In genomic region chr7:34849966-34850365, GRCh38 we compare ENCODE assay signal across 25 cellular contexts.
"Had no signal": no experiment of that assay in that cellular context is flagged by ENCODE, and none has a peak within 500 bp of the region (broad histone marks: within the 10 kb centered on the region; RNA-seq: fewer than 3 reads in every experiment).

No MANE protein-coding gene starts in this region.

- H3K4me3 ChIP-seq: colonic mucosa, gastrocnemius medialis, heart left ventricle had no signal

- H3K4me1 ChIP-seq: colonic mucosa, gastrocnemius medialis, heart left ventricle had no signal

- H3K27ac ChIP-seq: brain microvascular endothelial cell, colonic mucosa, epithelial cell of prostate, foreskin keratinocyte, gastrocnemius medialis, heart left ventricle, WERI-Rb-1 had no signal

- H3K36me3 ChIP-seq: brain microvascular endothelial cell, colonic mucosa, gastrocnemius medialis, heart left ventricle, WERI-Rb-1 had no signal

- DNase-seq: activated B cell treated with CpG ODN at 0.5 μM for 24 hours; activated CD4-positive, alpha-beta T cell treated with anti-CD3 and anti-CD28 coated beads for 48 hours; activated CD4-positive, alpha-beta T cell treated with anti-CD3 and anti-CD28 coated beads, Interleukin-2, amount 50 U/mL, for 1 hour; activated CD4-positive, alpha-beta T cell treated with anti-CD3 and anti-CD28 coated beads, Interleukin-2, amount 50 U/mL, for 48 hours; activated CD8-positive, alpha-beta memory T cell treated with anti-CD3 and anti-CD28 coated beads for 24 hours; activated CD8-positive, alpha-beta T cell treated with anti-CD3 and anti-CD28 coated beads for 36 hours; activated effector memory CD4-positive, alpha-beta T cell treated with Interleukin-2 at 50 U/mL for 16 hours; activated gamma-delta T cell treated with Interleukin-2 at 50 U/mL for 16 hours; activated naive CD4-positive, alpha-beta T cell treated with anti-CD3 and anti-CD28 coated beads, Interleukin-2, amount 50 U/mL, for 16 hours; activated naive CD4-positive, alpha-beta T cell treated with Interleukin-2 at 50 U/mL for 16 hours; activated T-cell treated with anti-CD3 and anti-CD28 coated beads, Interleukin-2, amount 50 U/mL, for 4 hours; amniotic stem cell; anterior cingulate cortex; brain microvascular endothelial cell; colonic mucosa; effector CD8-positive, alpha-beta T cell; gastrocnemius medialis; glutamatergic neuron; heart left ventricle; T-helper 1 cell; T-helper 17 cell; T1000; WERI-Rb-1 had no signal

- H3K27me3 ChIP-seq: brain microvascular endothelial cell, colonic mucosa, foreskin keratinocyte, gastrocnemius medialis had no signal

- H3K9me3 ChIP-seq: colonic mucosa, gastrocnemius medialis, heart left ventricle had no signal
